ENCODE assay signal across 1 cellular context in the genomic region with DNA sequence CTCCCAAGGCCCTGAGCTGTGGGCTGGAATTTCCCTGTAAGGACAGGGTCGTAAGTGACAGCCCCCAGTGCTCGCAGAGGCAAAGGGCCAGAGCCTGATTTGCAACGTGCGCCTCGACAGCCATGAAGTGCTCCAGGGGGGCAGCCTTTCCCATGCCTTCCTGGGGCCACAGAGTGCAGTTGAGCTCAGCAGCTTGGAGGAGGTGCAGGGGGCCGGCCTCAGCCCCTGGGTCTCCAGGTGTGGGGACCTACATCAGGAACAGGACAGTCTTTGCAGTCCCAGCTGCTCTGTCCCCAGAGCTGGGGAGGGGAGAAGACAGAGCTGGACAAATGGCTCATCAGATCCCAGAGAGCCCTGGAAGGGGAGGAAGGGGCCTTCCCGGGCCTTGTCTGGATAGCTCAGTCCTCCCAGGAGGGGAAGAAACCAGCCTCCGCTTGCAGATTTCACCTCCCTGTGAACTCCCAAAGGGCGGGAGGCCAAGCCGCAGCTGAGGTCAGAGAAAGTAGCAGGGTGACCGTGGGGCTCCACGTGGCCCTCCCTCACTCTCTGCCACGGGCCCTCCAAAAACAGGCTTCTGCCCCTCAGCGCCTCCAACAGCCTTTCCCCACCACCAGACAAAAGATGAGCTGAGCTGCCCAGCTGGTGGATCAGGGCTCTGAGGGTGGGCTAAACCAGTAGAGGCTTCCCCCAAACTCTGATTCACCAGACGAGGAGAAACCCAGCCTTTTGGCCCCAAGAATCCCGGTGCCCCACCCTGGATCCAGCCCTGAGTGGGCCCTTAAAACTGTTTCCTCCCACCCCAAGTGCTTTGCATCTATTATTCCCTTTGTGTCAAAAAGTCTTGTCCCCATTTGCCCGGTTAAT.
TF ChIP-seq lines count a peak whose summit lies in the region.

No MANE protein-coding gene starts in this region.

TF ChIP-seq in K562, 482 proteins besides CTCF, POLR2A, EP300 and RAD21 (continued from another document and continues in another):
- TF ChIP-seq, protein P1, sequence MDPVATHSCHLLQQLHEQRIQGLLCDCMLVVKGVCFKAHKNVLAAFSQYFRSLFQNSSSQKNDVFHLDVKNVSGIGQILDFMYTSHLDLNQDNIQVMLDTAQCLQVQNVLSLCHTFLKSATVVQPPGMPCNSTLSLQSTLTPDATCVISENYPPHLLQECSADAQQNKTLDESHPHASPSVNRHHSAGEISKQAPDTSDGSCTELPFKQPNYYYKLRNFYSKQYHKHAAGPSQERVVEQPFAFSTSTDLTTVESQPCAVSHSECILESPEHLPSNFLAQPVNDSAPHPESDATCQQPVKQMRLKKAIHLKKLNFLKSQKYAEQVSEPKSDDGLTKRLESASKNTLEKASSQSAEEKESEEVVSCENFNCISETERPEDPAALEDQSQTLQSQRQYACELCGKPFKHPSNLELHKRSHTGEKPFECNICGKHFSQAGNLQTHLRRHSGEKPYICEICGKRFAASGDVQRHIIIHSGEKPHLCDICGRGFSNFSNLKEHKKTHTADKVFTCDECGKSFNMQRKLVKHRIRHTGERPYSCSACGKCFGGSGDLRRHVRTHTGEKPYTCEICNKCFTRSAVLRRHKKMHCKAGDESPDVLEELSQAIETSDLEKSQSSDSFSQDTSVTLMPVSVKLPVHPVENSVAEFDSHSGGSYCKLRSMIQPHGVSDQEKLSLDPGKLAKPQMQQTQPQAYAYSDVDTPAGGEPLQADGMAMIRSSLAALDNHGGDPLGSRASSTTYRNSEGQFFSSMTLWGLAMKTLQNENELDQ (CRISPR knock-in tag; IDR thresholded peaks at IDR 0.05; ENCODE audit: borderline replicate concordance), result no peak
- TF ChIP-seq CEBPG (CRISPR knock-in tag; IDR thresholded peaks at IDR 0.05) (no peak), CEBPG (tag; conservative IDR thresholded peaks at IDR 0.05 in 1 of 2, IDR thresholded peaks at IDR 0.05 in 1 of 2) (no peak), ZNF583 (CRISPR knock-in tag; IDR thresholded peaks at IDR 0.05) (peak; percentile 71), ATF1 (CRISPR knock-in tag; IDR thresholded peaks at IDR 0.05) (no peak), ATF1 (tag; IDR thresholded peaks at IDR 0.05) (no peak), SRF (CRISPR knock-in tag; IDR thresholded peaks at IDR 0.05) (peak in 1 of 2 experiments; percentile 34; a peak in 1 of 4 replicates), PTBP1 (IDR thresholded peaks at IDR 0.05; ENCODE audit: low read depth, low read length) (no peak), RBM34 (IDR thresholded peaks at IDR 0.05; ENCODE audit: borderline replicate concordance, insufficient read depth, low read length) (no peak), ZNF561 (CRISPR knock-in tag; conservative IDR thresholded peaks at IDR 0.05) (no peak), RAD51 (IDR thresholded peaks at IDR 0.05; ENCODE audit: borderline replicate concordance, low read depth) (peak; percentile 40; the same call in 1 of the 2 replicates), NR2C1 (IDR thresholded peaks at IDR 0.05) (peak; percentile 71), NR2C1 (tag; IDR thresholded peaks at IDR 0.05) (peak; percentile 63), ZNF311 (CRISPR knock-in tag; IDR thresholded peaks at IDR 0.05) (peak; percentile 75; the same call in 1 of the 2 replicates), TAF15 (IDR thresholded peaks at IDR 0.05; ENCODE audit: low read depth, low read length) (no peak), NCOR1 (IDR thresholded peaks at IDR 0.05) (peak; percentile 67), FOXA3 (CRISPR knock-in tag; conservative IDR thresholded peaks at IDR 0.05 in 1 of 2, IDR thresholded peaks at IDR 0.05 in 1 of 2) (no peak), KDM2B (CRISPR knock-in tag; IDR thresholded peaks at IDR 0.05) (no peak), ARID1B (IDR thresholded peaks at IDR 0.05) (peak; percentile 50), FIP1L1 (IDR thresholded peaks at IDR 0.05; ENCODE audit: low read depth, low read length, poor library complexity, severe bottlenecking) (no peak), KLF10 (CRISPR knock-in tag; IDR thresholded peaks at IDR 0.05) (no peak), MTA3 (IDR thresholded peaks at IDR 0.05; ENCODE audit: borderline replicate concordance) (peak; percentile 57), NCOA6 (IDR thresholded peaks at IDR 0.05) (no peak), DDX20 (tag; IDR thresholded peaks at IDR 0.05; ENCODE audit: low read depth) (no peak), ZNF551 (CRISPR knock-in tag; IDR thresholded peaks at IDR 0.05) (no peak), ZNF780A (CRISPR knock-in tag; IDR thresholded peaks at IDR 0.05) (no peak), ILK (tag; IDR thresholded peaks at IDR 0.05; ENCODE audit: borderline replicate concordance, low read depth) (no peak), ELF4 (CRISPR knock-in tag; IDR thresholded peaks at IDR 0.05) (no peak), CXXC5 (CRISPR knock-in tag; IDR thresholded peaks at IDR 0.05) (peak; percentile 74), ZBTB7A (IDR thresholded peaks at IDR 0.05; ENCODE audit: borderline replicate concordance, control insufficient read depth, low read depth, low read length) (peak; percentile 68; the same call in 1 of the 2 replicates), PURB (CRISPR knock-in tag; IDR thresholded peaks at IDR 0.05; ENCODE audit: low read depth) (no peak), CREM (IDR thresholded peaks at IDR 0.05; ENCODE audit: low read depth) (peak; percentile 68; the same call in 1 of the 2 replicates), ZNF263 (CRISPR knock-in tag; IDR thresholded peaks at IDR 0.05; ENCODE audit: borderline replicate concordance) (peak; percentile 80), NELFE (IDR thresholded peaks at IDR 0.05; ENCODE audit: insufficient read depth, insufficient read length) (no peak), L3MBTL2 (IDR thresholded peaks at IDR 0.05) (peak; percentile 94), ZNF57 (CRISPR knock-in tag; IDR thresholded peaks at IDR 0.05) (0 out of 2 replicates have a peak, but pooled peaks have one; percentile 32), CEBPB (tag; IDR thresholded peaks at IDR 0.05) (no peak), ZNF124 (CRISPR knock-in tag; IDR thresholded peaks at IDR 0.05) (no peak), HDAC1 (IDR thresholded peaks at IDR 0.05) (peak in 1 of 2 experiments; percentile 31; a peak in 2 of 4 replicates), RB1 (IDR thresholded peaks at IDR 0.05; ENCODE audit: low read depth) (peak; percentile 9; the same call in 1 of the 2 replicates), CCNT2 (IDR thresholded peaks at IDR 0.05; ENCODE audit: borderline replicate concordance, extremely low read depth, insufficient read length, low read depth, low read length) (no peak), COPS2 (conservative IDR thresholded peaks at IDR 0.05) (no peak), ESRRA (IDR thresholded peaks at IDR 0.05; ENCODE audit: borderline replicate concordance, low read depth) (peak; percentile 75), NFIC (IDR thresholded peaks at IDR 0.05) (peak; percentile 43; the same call in 1 of the 2 replicates), NFIX (CRISPR knock-in tag; IDR thresholded peaks at IDR 0.05; ENCODE audit: low read depth) (no peak), NEUROD1 (IDR thresholded peaks at IDR 0.05; ENCODE audit: borderline replicate concordance, low read depth, low read length, partially characterized antibody) (peak; percentile 6), MYNN (IDR thresholded peaks at IDR 0.05) (no peak; the same call in 1 of the 2 replicates), MYNN (CRISPR knock-in tag; IDR thresholded peaks at IDR 0.05) (no peak), CHD2 (IDR thresholded peaks at IDR 0.05; ENCODE audit: low read depth, low read length) (no peak), HDGF (IDR thresholded peaks at IDR 0.05) (no peak; the same call in 1 of the 2 replicates), NR4A1 (CRISPR knock-in tag; IDR thresholded peaks at IDR 0.05) (no peak; the same call in 1 of the 2 replicates), NR4A1 (tag; IDR thresholded peaks at IDR 0.05) (no peak), XRCC4 (IDR thresholded peaks at IDR 0.05; ENCODE audit: extremely low read depth, insufficient read depth, insufficient read length) (no peak), SMAD4 (CRISPR knock-in tag; conservative IDR thresholded peaks at IDR 0.05) (peak; percentile 75), HNRNPL (IDR thresholded peaks at IDR 0.05; ENCODE audit: low read depth, low read length) (no peak)
- TF ChIP-seq, protein P2, sequence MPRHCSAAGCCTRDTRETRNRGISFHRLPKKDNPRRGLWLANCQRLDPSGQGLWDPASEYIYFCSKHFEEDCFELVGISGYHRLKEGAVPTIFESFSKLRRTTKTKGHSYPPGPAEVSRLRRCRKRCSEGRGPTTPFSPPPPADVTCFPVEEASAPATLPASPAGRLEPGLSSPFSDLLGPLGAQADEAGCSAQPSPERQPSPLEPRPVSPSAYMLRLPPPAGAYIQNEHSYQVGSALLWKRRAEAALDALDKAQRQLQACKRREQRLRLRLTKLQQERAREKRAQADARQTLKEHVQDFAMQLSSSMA (CRISPR knock-in tag; IDR thresholded peaks at IDR 0.05), result no peak
- TF ChIP-seq, protein P3, sequence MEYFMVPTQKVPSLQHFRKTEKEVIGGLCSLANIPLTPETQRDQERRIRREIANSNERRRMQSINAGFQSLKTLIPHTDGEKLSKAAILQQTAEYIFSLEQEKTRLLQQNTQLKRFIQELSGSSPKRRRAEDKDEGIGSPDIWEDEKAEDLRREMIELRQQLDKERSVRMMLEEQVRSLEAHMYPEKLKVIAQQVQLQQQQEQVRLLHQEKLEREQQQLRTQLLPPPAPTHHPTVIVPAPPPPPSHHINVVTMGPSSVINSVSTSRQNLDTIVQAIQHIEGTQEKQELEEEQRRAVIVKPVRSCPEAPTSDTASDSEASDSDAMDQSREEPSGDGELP (CRISPR knock-in tag; IDR thresholded peaks at IDR 0.05; ENCODE audit: borderline replicate concordance), result peak; percentile 53; the same call in 1 of the 2 replicates
- TF ChIP-seq, protein P4, sequence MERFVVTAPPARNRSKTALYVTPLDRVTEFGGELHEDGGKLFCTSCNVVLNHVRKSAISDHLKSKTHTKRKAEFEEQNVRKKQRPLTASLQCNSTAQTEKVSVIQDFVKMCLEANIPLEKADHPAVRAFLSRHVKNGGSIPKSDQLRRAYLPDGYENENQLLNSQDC (CRISPR knock-in tag; IDR thresholded peaks at IDR 0.05), result no peak
- TF ChIP-seq, protein P5, sequence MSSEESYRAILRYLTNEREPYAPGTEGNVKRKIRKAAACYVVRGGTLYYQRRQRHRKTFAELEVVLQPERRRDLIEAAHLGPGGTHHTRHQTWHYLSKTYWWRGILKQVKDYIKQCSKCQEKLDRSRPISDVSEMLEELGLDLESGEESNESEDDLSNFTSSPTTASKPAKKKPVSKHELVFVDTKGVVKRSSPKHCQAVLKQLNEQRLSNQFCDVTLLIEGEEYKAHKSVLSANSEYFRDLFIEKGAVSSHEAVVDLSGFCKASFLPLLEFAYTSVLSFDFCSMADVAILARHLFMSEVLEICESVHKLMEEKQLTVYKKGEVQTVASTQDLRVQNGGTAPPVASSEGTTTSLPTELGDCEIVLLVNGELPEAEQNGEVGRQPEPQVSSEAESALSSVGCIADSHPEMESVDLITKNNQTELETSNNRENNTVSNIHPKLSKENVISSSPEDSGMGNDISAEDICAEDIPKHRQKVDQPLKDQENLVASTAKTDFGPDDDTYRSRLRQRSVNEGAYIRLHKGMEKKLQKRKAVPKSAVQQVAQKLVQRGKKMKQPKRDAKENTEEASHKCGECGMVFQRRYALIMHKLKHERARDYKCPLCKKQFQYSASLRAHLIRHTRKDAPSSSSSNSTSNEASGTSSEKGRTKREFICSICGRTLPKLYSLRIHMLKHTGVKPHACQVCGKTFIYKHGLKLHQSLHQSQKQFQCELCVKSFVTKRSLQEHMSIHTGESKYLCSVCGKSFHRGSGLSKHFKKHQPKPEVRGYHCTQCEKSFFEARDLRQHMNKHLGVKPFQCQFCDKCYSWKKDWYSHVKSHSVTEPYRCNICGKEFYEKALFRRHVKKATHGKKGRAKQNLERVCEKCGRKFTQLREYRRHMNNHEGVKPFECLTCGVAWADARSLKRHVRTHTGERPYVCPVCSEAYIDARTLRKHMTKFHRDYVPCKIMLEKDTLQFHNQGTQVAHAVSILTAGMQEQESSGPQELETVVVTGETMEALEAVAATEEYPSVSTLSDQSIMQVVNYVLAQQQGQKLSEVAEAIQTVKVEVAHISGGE (CRISPR knock-in tag; IDR thresholded peaks at IDR 0.05), result peak in 1 of 3 experiments; percentile 44; a peak in 1 of 6 replicates
- TF ChIP-seq, protein P6, sequence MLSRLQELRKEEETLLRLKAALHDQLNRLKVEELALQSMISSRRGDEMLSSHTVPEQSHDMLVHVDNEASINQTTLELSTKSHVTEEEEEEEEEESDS (CRISPR knock-in tag; IDR thresholded peaks at IDR 0.05), result no peak
- TF ChIP-seq, protein P7, sequence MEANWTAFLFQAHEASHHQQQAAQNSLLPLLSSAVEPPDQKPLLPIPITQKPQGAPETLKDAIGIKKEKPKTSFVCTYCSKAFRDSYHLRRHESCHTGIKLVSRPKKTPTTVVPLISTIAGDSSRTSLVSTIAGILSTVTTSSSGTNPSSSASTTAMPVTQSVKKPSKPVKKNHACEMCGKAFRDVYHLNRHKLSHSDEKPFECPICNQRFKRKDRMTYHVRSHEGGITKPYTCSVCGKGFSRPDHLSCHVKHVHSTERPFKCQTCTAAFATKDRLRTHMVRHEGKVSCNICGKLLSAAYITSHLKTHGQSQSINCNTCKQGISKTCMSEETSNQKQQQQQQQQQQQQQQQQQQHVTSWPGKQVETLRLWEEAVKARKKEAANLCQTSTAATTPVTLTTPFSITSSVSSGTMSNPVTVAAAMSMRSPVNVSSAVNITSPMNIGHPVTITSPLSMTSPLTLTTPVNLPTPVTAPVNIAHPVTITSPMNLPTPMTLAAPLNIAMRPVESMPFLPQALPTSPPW (CRISPR knock-in tag; IDR thresholded peaks at IDR 0.05), result peak; percentile 54
